Comparison of ENCODE assay signal across 23 cellular contexts in genomic region chr2:180952082-180952481, GRCh38.
A peak's percentile ranks its signal among the peaks of the same experiment; 100 is the strongest.
DNase-seq lines count a peak whose midpoint lies in the region; ATAC-seq lines count a peak whose summit lies in the region.
"Had no signal": no experiment of that assay in that cellular context is flagged by ENCODE, and none has a peak within 500 bp of the region (broad histone marks: within the 10 kb centered on the region; RNA-seq: fewer than 3 reads in every experiment).

No MANE protein-coding gene starts in this region.

- peak; percentile 48 for ATAC-seq in stimulated activated naive CD8-positive, alpha-beta T cell treated with anti-CD3 and anti-CD28 coated beads, Interleukin-15, amount 100 ng/mL, for 72 hours
- no peak for ATAC-seq in stimulated activated naive CD8-positive, alpha-beta T cell treated with anti-CD3 and anti-CD28 coated beads, Interleukin-15, Interleukin-2, amounts not matched to agents 100 U/mL and 50 U/mL, for 24 hours
- ATAC-seq in GM21447 (IDR thresholded peaks at IDR 0.05; ENCODE audit: unreplicated experiment) (peak; percentile 61), HG02938 (IDR thresholded peaks at IDR 0.05; ENCODE audit: unreplicated experiment) (peak; percentile 53), GM19452 (IDR thresholded peaks at IDR 0.05; ENCODE audit: unreplicated experiment) (no peak), HG03196 (IDR thresholded peaks at IDR 0.05; ENCODE audit: unreplicated experiment) (no peak)
- peak; percentile 88 for ATAC-seq in stimulated activated effector memory CD8-positive, alpha-beta T cell treated with anti-CD3 and anti-CD28 coated beads, Interleukin-12 subunit alpha, Interleukin-12 subunit beta, amount 100 ng/mL, for 72 hours
- ATAC-seq: pancreas had no signal

- no peak overlapping the region for H3K27ac Mint-ChIP-seq in stimulated activated naive CD8-positive, alpha-beta T cell treated with anti-CD3 and anti-CD28 coated beads, Interleukin-15, amount 100 ng/mL, for 72 hours
- no peak overlapping the region for H3K27ac Mint-ChIP-seq in stimulated activated effector memory CD8-positive, alpha-beta T cell treated with anti-CD3 and anti-CD28 coated beads, Interleukin-12 subunit alpha, Interleukin-12 subunit beta, amount 100 ng/mL, for 72 hours
- H3K27ac Mint-ChIP-seq: activated naive CD8-positive, alpha-beta T cell; nephron progenitor cell had no signal

- H3K36me3 Mint-ChIP-seq in stimulated activated effector memory CD8-positive, alpha-beta T cell treated with anti-CD3 and anti-CD28 coated beads, Interleukin-12 subunit alpha, Interleukin-12 subunit beta, amount 100 ng/mL, for 72 hours = no peaks in the 10 kb centered on the region
- H3K36me3 Mint-ChIP-seq: activated naive CD8-positive, alpha-beta T cell had no signal

- H3K27me3 Mint-ChIP-seq in stimulated activated naive CD8-positive, alpha-beta T cell treated with anti-CD3 and anti-CD28 coated beads, Interleukin-15, amount 100 ng/mL, for 72 hours = peaks cover 22% of the 10 kb centered on the region

- H3K9me3 Mint-ChIP-seq in stimulated activated naive CD8-positive, alpha-beta T cell treated with anti-CD3 and anti-CD28 coated beads, Interleukin-15, amount 100 ng/mL, for 72 hours = no peaks in the 10 kb centered on the region
- no peaks in the 10 kb centered on the region for H3K9me3 Mint-ChIP-seq in stimulated activated effector memory CD8-positive, alpha-beta T cell treated with anti-CD3 and anti-CD28 coated beads, Interleukin-12 subunit alpha, Interleukin-12 subunit beta, amount 100 ng/mL, for 72 hours
- H3K9me3 Mint-ChIP-seq: central memory CD8-positive, alpha-beta T cell; nephron progenitor cell had no signal

- H3K4me1 Mint-ChIP-seq in stimulated activated naive CD8-positive, alpha-beta T cell treated with anti-CD3 and anti-CD28 coated beads, Interleukin-15, amount 100 ng/mL, for 72 hours = no peaks in the 10 kb centered on the region
- peaks cover 8% of the 10 kb centered on the region for H3K4me1 Mint-ChIP-seq in stimulated activated effector memory CD8-positive, alpha-beta T cell treated with anti-CD3 and anti-CD28 coated beads, Interleukin-12 subunit alpha, Interleukin-12 subunit beta, amount 100 ng/mL, for 72 hours
- H3K4me1 Mint-ChIP-seq: central memory CD8-positive, alpha-beta T cell; nephron progenitor cell had no signal

- H3K4me3 Mint-ChIP-seq in stimulated activated naive CD8-positive, alpha-beta T cell treated with anti-CD3 and anti-CD28 coated beads, Interleukin-15, amount 100 ng/mL, for 72 hours = no peak overlapping the region
- H3K4me3 Mint-ChIP-seq in stimulated activated effector memory CD8-positive, alpha-beta T cell treated with anti-CD3 and anti-CD28 coated beads, Interleukin-12 subunit alpha, Interleukin-12 subunit beta, amount 100 ng/mL, for 72 hours = no peak overlapping the region
- H3K4me3 Mint-ChIP-seq: activated naive CD8-positive, alpha-beta T cell; central memory CD8-positive, alpha-beta T cell; nephron progenitor cell had no signal

- DNase-seq in stimulated activated naive CD8-positive, alpha-beta T cell treated with anti-CD3 and anti-CD28 coated beads, Interleukin-15, amount 100 ng/mL, for 72 hours = no peak
- no peak for DNase-seq in stimulated activated naive CD8-positive, alpha-beta T cell treated with anti-CD3 and anti-CD28 coated beads, Interleukin-15, Interleukin-2, amounts not matched to agents 100 U/mL and 50 U/mL, for 24 hours
- peak in 1 of 2 donors; percentile 58 for DNase-seq in stimulated activated effector memory CD8-positive, alpha-beta T cell treated with anti-CD3 and anti-CD28 coated beads, Interleukin-12 subunit alpha, Interleukin-12 subunit beta, amount 100 ng/mL, for 72 hours (ENCODE audit: low spot score in 2 of 2)
- DNase-seq in hypothalamus (lab: John Stamatoyannopoulos, UW) = no peak
- DNase-seq: activated CD8-positive, alpha-beta memory T cell treated with anti-CD3 and anti-CD28 coated beads, Interleukin-2, amount 50 U/mL, for 4 hours; DMS153; kidney glomerular epithelial cell; NCI-H1092 treated with DMSO at 0.1 percent for 48 hours; NCI-H2029 treated with DMSO at 0.1 percent for 48 hours; NCI-H345; NCI-H82; nephron progenitor cell; pancreas; T-helper 9 cell; testis; uterus; WERI-Rb-1 had no signal

Comparison
In these comparisons a context has a peak if more than half of its experiments do, and no peak if none do; other contexts are left out.
1. ATAC-seq: peak in stimulated activated naive CD8-positive, alpha-beta T cell treated with anti-CD3 and anti-CD28 coated beads, Interleukin-15, amount 100 ng/mL, for 72 hours (single experiment), GM21447 (single experiment), HG02938 (single experiment) and stimulated activated effector memory CD8-positive, alpha-beta T cell treated with anti-CD3 and anti-CD28 coated beads, Interleukin-12 subunit alpha, Interleukin-12 subunit beta, amount 100 ng/mL, for 72 hours (single experiment); none in stimulated activated naive CD8-positive, alpha-beta T cell treated with anti-CD3 and anti-CD28 coated beads, Interleukin-15, Interleukin-2, amounts not matched to agents 100 U/mL and 50 U/mL, for 24 hours (single experiment), GM19452 (single experiment) and HG03196 (single experiment).